12 cellular contexts compared by ENCODE assay signal in genomic region chr5:134099939-134100282, GRCh38. TPM values are rescaled to one million over a fixed set of nuclear protein-coding genes. Genes with fewer than 3 reads are reported as not detected.
A peak's percentile ranks its signal among the peaks of the same experiment; 100 is the strongest.
DNase-seq lines count a peak whose midpoint lies in the region; ATAC-seq and TF ChIP-seq lines count a peak whose summit lies in the region.
"Had no signal": no experiment of that assay in that cellular context is flagged by ENCODE, and none has a peak within 500 bp of the region (broad histone marks: within the 10 kb centered on the region; RNA-seq: fewer than 3 reads in every experiment).

No MANE protein-coding gene starts in this region.

- H3K36me3 Mint-ChIP-seq in activated naive CD4-positive, alpha-beta T cell treated with anti-CD3 and anti-CD28 coated beads, Interleukin-2, amount 50 U/mL, for 24 hours = no peaks in the 10 kb centered on the region

- peaks cover 2 to 26% (median 6%) of the 10 kb centered on the region in 4 donors for H3K4me1 ChIP-seq in transverse colon
- H3K4me1 ChIP-seq: uterus had no signal

- no peak for TF ChIP-seq EP300 in transverse colon (IDR thresholded peaks at IDR 0.05; ENCODE audit: low read depth)

- H3K27ac Mint-ChIP-seq in activated naive CD4-positive, alpha-beta T cell treated with anti-CD3 and anti-CD28 coated beads, Interleukin-2, amount 50 U/mL, for 24 hours = peak overlapping the region; percentile 97

- no peak for TF ChIP-seq CTCF in transverse colon (IDR thresholded peaks at IDR 0.05)

- H3K36me3 ChIP-seq in transverse colon = no peaks in the 10 kb centered on the region
- H3K36me3 ChIP-seq: uterus had no signal

- ATAC-seq in SK-N-SH treated with all-trans-retinoic acid at 6 μM for 48 hours (peak; percentile 5; the same call in 1 of the 3 replicates), GM18517 (IDR thresholded peaks at IDR 0.05; ENCODE audit: unreplicated experiment) (no peak), HG03280 (IDR thresholded peaks at IDR 0.05; ENCODE audit: unreplicated experiment) (no peak)

- H3K9me3 ChIP-seq in iPS-18c (ENCODE audit: control insufficient read depth, insufficient read depth, low read length) (no peaks in the 10 kb centered on the region), transverse colon (no peaks in the 10 kb centered on the region)
- H3K9me3 ChIP-seq: uterus had no signal

- peak overlapping the region; percentile 49 for H3K4me3 Mint-ChIP-seq in activated naive CD4-positive, alpha-beta T cell treated with anti-CD3 and anti-CD28 coated beads, Interleukin-2, amount 50 U/mL, for 24 hours

- intact Hi-C loops in transverse colon (cut with DNase I; ENCODE audit: low total_unique reads) = no loop called here

- no peak for TF ChIP-seq POLR2A in transverse colon (IDR thresholded peaks at IDR 0.05)

- DNase-seq in activated naive CD4-positive, alpha-beta T cell treated with Interleukin-2 at 50 U/mL for 16 hours = no peak
- DNase-seq in transverse colon = no peak
- DNase-seq in stimulated activated CD4-positive, alpha-beta T cell treated with anti-CD3 and anti-CD28 coated beads, Interleukin-15, amount 100 ng/mL, for 24 hours = no peak
- DNase-seq: NCI-H1436, NCI-H82, SW 1271, uterus had no signal

- peak overlapping the region in 3 of 4 donors; percentile 42 to 52 (median 44) for H3K27ac ChIP-seq in transverse colon
- H3K27ac ChIP-seq: uterus had no signal

- in situ Hi-C loops in transverse colon (cut with MboI; ENCODE audit: low pct_ligation_motif_present in 1 of 4, low pct_unique_long_range_greater_than_20kb in 1 of 4, low sequenced_read_pairs in 3 of 4) = loop anchor here in 1 of 4 donors (10.0 kb wide), 1 partner anchor 45 kb away; no protein-coding TSS in a partner anchor

- no peaks in the 10 kb centered on the region for H3K27me3 Mint-ChIP-seq in activated naive CD4-positive, alpha-beta T cell treated with anti-CD3 and anti-CD28 coated beads, Interleukin-2, amount 50 U/mL, for 24 hours

- 78% methylated on average over 2 of the region's 2 CpGs; no CpG with 5 or more reads in 1 of the 2 donors for WGBS in transverse colon (ENCODE audit: low coverage in 1 of 2), 2 donors

- H3K27me3 ChIP-seq in transverse colon = no peaks in the 10 kb centered on the region
- H3K27me3 ChIP-seq: uterus had no signal

- peaks cover 85% of the 10 kb centered on the region for H3K4me1 Mint-ChIP-seq in activated naive CD4-positive, alpha-beta T cell treated with anti-CD3 and anti-CD28 coated beads, Interleukin-2, amount 50 U/mL, for 24 hours

- H3K9me3 Mint-ChIP-seq in activated naive CD4-positive, alpha-beta T cell treated with anti-CD3 and anti-CD28 coated beads, Interleukin-2, amount 50 U/mL, for 24 hours = no peaks in the 10 kb centered on the region

- H3K4me3 ChIP-seq in iPS-18c (ENCODE audit: insufficient read depth, low read depth, low read length) (peak overlapping the region; percentile 5; the same call in 1 of the 2 replicates), transverse colon (no peak overlapping the region)
- H3K4me3 ChIP-seq: uterus had no signal

TF ChIP-seq in SK-N-SH treated with all-trans-retinoic acid at 6 μM for 48 hours, 23 proteins besides CTCF, POLR2A, EP300 and RAD21:
- no peak for TF ChIP-seq PPARA (CRISPR knock-in tag; IDR thresholded peaks at IDR 0.05; ENCODE audit: borderline replicate concordance)
- no peak for TF ChIP-seq ZNF8 (CRISPR knock-in tag; IDR thresholded peaks at IDR 0.05)
- no peak for TF ChIP-seq CSDC2 (CRISPR knock-in tag; IDR thresholded peaks at IDR 0.05)
- no peak for TF ChIP-seq TOX (CRISPR knock-in tag; IDR thresholded peaks at IDR 0.05; ENCODE audit: borderline replicate concordance)
- TF ChIP-seq TSHZ2 (CRISPR knock-in tag; IDR thresholded peaks at IDR 0.05) = no peak
- TF ChIP-seq TCF4 (CRISPR knock-in tag; IDR thresholded peaks at IDR 0.05; ENCODE audit: borderline replicate concordance) = no peak
- no peak for TF ChIP-seq ARNTL (CRISPR knock-in tag; IDR thresholded peaks at IDR 0.05; ENCODE audit: borderline replicate concordance, low read depth)
- TF ChIP-seq ZNF70 (CRISPR knock-in tag; IDR thresholded peaks at IDR 0.05) = no peak
- no peak for TF ChIP-seq CSRNP3 (CRISPR knock-in tag; IDR thresholded peaks at IDR 0.05)
- TF ChIP-seq POU6F1 (CRISPR knock-in tag; IDR thresholded peaks at IDR 0.05; ENCODE audit: borderline replicate concordance, low read depth) = no peak
- no peak for TF ChIP-seq CREB5 (CRISPR knock-in tag; IDR thresholded peaks at IDR 0.05; ENCODE audit: low read depth)

RNA-seq across cellular contexts. Expression of gene TCF7, which starts 14.6 kb away (rescaled TPM):
- 1 to 10 TPM in 3 of 4 donors, under 1 TPM in 1; 0.60 to 7.1 (median 3.1) TPM for total RNA-seq in transverse colon
